Comparison of ENCODE assay signal across 8 cellular contexts in the genomic region with DNA sequence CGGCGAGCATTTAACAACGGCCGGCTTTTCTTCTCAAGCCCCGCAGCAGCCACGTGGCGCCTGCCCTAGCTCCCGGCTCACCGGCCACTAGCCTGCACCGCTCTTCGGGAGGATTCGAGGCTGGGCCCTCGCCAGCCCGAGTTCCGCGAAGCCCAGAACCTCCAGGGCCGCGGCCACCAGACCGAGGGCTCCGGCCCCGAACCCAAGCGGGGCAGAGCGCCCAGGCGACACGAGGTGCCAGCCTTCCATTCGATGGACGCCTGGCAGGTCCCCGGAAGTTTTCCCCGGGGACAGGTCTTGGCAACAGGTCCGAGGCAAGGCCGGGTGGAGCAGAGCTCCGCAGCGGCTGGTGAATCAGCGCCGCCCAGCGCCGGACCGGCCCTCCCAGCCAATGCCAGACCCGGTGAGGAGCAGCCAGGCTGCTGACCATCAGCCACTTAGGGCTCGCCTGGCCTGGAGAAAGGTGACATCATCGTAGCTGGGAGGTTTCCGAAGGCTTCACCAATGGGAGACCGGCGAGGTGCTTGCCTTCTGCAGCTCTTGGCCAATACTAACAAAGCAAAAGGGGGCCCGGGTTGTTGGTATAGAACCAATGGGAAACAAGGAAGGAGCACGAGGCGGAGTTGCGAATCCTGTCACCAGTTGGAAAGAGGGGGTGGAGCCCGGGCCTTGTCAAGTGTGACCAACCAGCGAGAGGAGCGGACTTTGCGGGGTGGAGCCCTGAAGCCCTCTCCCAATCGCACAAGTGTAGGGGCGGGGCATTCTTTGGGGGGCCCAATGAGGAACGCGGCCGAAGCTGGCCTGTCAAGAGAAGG. TPM values are rescaled to one million over a fixed set of nuclear protein-coding genes. Genes with fewer than 3 reads are reported as not detected.
A peak's percentile ranks its signal among the peaks of the same experiment; 100 is the strongest.
DNase-seq lines count a peak whose midpoint lies in the region; ATAC-seq, FAIRE-seq and TF ChIP-seq lines count a peak whose summit lies in the region.

No MANE protein-coding gene starts in this region.

- peak overlapping the region; percentile 96 for H3K27ac Mint-ChIP-seq in endodermal cell

- H3K36me3 ChIP-seq in endodermal cell (ENCODE audit: control insufficient read depth, insufficient read depth, low read length) = peaks cover 19% of the 10 kb centered on the region

- peak; percentile 24 for TF ChIP-seq CTCF in endodermal cell (conservative IDR thresholded peaks at IDR 0.05)

- 0% methylated on average over 26 to 57 of the region's 57 CpGs for WGBS in endodermal cell (ENCODE audit: insufficient coverage in 1 of 2, insufficient read length in 1 of 2), 2 experiments

- no peaks in the 10 kb centered on the region for H3K27me3 Mint-ChIP-seq in endodermal cell (ENCODE audit: insufficient read depth)

- H3K27ac ChIP-seq in endodermal cell (ENCODE audit: low read depth, low read length) = peak overlapping the region; percentile 96

- H3K4me1 ChIP-seq in endodermal cell (ENCODE audit: control insufficient read depth, insufficient read depth, low read length) = peaks cover 4% of the 10 kb centered on the region

- H3K27me3 ChIP-seq in endodermal cell (ENCODE audit: control insufficient read depth, insufficient read depth, low read length, poor library complexity, severe bottlenecking) = peaks cover 9% of the 10 kb centered on the region

- in situ Hi-C loops in Caki2 (cut with HindIII; ENCODE audit: low pct_unique_long_range_greater_than_20kb, low sequenced_read_pairs) = no loop called here

- DNase-seq in Caki2 (ENCODE audit: low read depth) (peak; percentile 100), HTR-8/SVneo (ENCODE audit: insufficient read length, low spot score) (peak; percentile 99), NOMO-1 treated with dmso at 0.1 percent for 144 hours (lab: John Stamatoyannopoulos, UW; ENCODE audit: unreplicated experiment) (peak; percentile 99), endodermal cell (peak; percentile 100), mesenteric fat pad (ENCODE audit: low spot score) (peak; percentile 99)
- DNase-seq in activated CD8-positive, alpha-beta memory T cell treated with anti-CD3 and anti-CD28 coated beads, Interleukin-2, amount 50 U/mL, for 24 hours (ENCODE audit: extremely low read depth) = peak; percentile 100
- DNase-seq in stimulated activated CD8-positive, alpha-beta memory T cell treated with anti-CD3 and anti-CD28 coated beads, Interleukin-15, amount 100 ng/mL, for 24 hours (ENCODE audit: low read depth) = peak; percentile 95

- H3K4me3 ChIP-seq in endodermal cell (ENCODE audit: low read length) = peak overlapping the region; percentile 79

- H3K9me3 ChIP-seq in endodermal cell (ENCODE audit: control insufficient read depth, low read length) = no peaks in the 10 kb centered on the region

- peaks cover 9% of the 10 kb centered on the region for H3K4me1 Mint-ChIP-seq in endodermal cell

- no peaks in the 10 kb centered on the region for H3K9me3 Mint-ChIP-seq in endodermal cell

- H3K36me3 Mint-ChIP-seq in endodermal cell (ENCODE audit: low read depth) = peaks cover 7% of the 10 kb centered on the region

- ATAC-seq in GM21367 (IDR thresholded peaks at IDR 0.05; ENCODE audit: unreplicated experiment) = peak; percentile 83

- peak overlapping the region; percentile 68 for H3K4me3 Mint-ChIP-seq in endodermal cell

- H3K9ac ChIP-seq in endodermal cell (ENCODE audit: extremely low read depth, low read length, poor library complexity, severe bottlenecking) = peak overlapping the region; percentile 91

- peak; percentile 95 for FAIRE-seq in HTR-8/SVneo (lab: Jason Lieb, UNC)

RNA-seq across cellular contexts. Expression of gene MXD1, which starts 0.5 kb away (rescaled TPM):
- 0.52 and 0.88 TPM in 2 replicates for total RNA-seq in Caki2 (2014; rRNA removed; shearing (Covaris generic); ENCODE audit: low replicate concordance)
- 1 to 10 TPM in 1 of 2 donors, under 1 TPM in 1; 0.73 to 5.5 TPM for total RNA-seq in endodermal cell
- 5.1 TPM for polyA plus RNA-seq in endodermal cell (2013, experiment 1 of 2)
- 6.1 TPM for polyA plus RNA-seq in endodermal cell (2013, experiment 2 of 2)
- total RNA-seq in mesenteric fat pad = 35.1 TPM

RNA-seq across cellular contexts. Expression of gene SNRNP27, which starts 20.7 kb away (rescaled TPM):
- 79.2 and 99.1 TPM in 2 replicates for total RNA-seq in Caki2 (2014; rRNA removed; shearing (Covaris generic); ENCODE audit: low replicate concordance)
- total RNA-seq in endodermal cell = 10 to 100 TPM; 56.2 to 64.9 TPM
- 58.2 TPM for polyA plus RNA-seq in endodermal cell (2013, experiment 1 of 2)
- 53.0 TPM for polyA plus RNA-seq in endodermal cell (2013, experiment 2 of 2)
- total RNA-seq in mesenteric fat pad = 54.2 TPM

RNA-seq across cellular contexts. Expression of gene ASPRV1, which starts 47.0 kb away (rescaled TPM):
- total RNA-seq in Caki2 (2014; rRNA removed; shearing (Covaris generic); ENCODE audit: low replicate concordance) = 0.12 and 0.81 TPM in 2 replicates
- total RNA-seq in endodermal cell (under 1 TPM; 0.84 to 0.91 TPM), mesenteric fat pad (1.1 TPM)
- 0.89 TPM for polyA plus RNA-seq in endodermal cell (2013, experiment 1 of 2)
- polyA plus RNA-seq in endodermal cell (2013, experiment 2 of 2) = 1.0 TPM

Comparison
In these comparisons a context has a peak if more than half of its experiments do, and no peak if none do; other contexts are left out.
1. Peak in every context shown above with its lines: DNase-seq, ATAC-seq, H3K4me3 ChIP-seq and H3K27ac ChIP-seq.